ENCODE assay signal across 11 cellular contexts in genomic region chr19:28539759-28540158, GRCh38.
"Had no signal": no experiment of that assay in that cellular context is flagged by ENCODE, and none has a peak within 500 bp of the region (broad histone marks: within the 10 kb centered on the region; RNA-seq: fewer than 3 reads in every experiment).

No MANE protein-coding gene starts in this region.

- H3K4me3 ChIP-seq: GM23248, GM23338, HAP-1 had no signal

- FAIRE-seq: H1, H54 had no signal

- H3K36me3 ChIP-seq: HAP-1 had no signal

- H3K27ac ChIP-seq: GM23248 had no signal

- ATAC-seq: GM23338, HCT116 had no signal

- H3K9ac ChIP-seq: GM23248 had no signal

- DNase-seq: GM23248, GOT3, H7, H9, HCEC 1CT, HFFc6 had no signal

- H3K9me3 ChIP-seq: HAP-1 had no signal

- H3K4me2 ChIP-seq: GM23338 had no signal

- H3K4me1 ChIP-seq: HAP-1 had no signal

- H2AFZ ChIP-seq: GM23248, GM23338 had no signal
